ENCODE assay signal across 8 cellular contexts in genomic region chr14:94001501-94002396, GRCh38. TPM values are rescaled to one million over a fixed set of nuclear protein-coding genes. Genes with fewer than 3 reads are reported as not detected.
DNase-seq lines count a peak whose midpoint lies in the region; ATAC-seq and TF ChIP-seq lines count a peak whose summit lies in the region.

No MANE protein-coding gene starts in this region.

- no peaks in the 10 kb centered on the region for H4K20me1 ChIP-seq in hepatocyte (ENCODE audit: insufficient read depth, poor library complexity, severe bottlenecking)

- H3K4me2 ChIP-seq in hepatocyte: peak overlapping the region; percentile 7

- H3K4me1 ChIP-seq in ascending aorta (peaks cover 0 to 9% of the 10 kb centered on the region in 2 donors), hepatocyte (ENCODE audit: insufficient read depth) (peaks cover 7% of the 10 kb centered on the region)

- WGBS in hepatocyte (ENCODE audit: low lambda C conversion rate, missing lambda C conversion rate): 52% methylated on average over 25 of the region's 26 CpGs

- intact Hi-C loops in ascending aorta (cut with DNase I): loop anchor here (1.0 to 10.0 kb wide), 2 partner anchors 62 to 207 kb away; no protein-coding TSS in a partner anchor

- peak; percentile 67 for ATAC-seq in GM21786 (IDR thresholded peaks at IDR 0.05; ENCODE audit: unreplicated experiment)
- ATAC-seq in GM21360 (IDR thresholded peaks at IDR 0.05; ENCODE audit: unreplicated experiment): no peak

- H3K36me3 ChIP-seq in ascending aorta (no peaks in the 10 kb centered on the region), hepatocyte (replicated peaks; ENCODE audit: insufficient read depth, low read depth) (no peaks in the 10 kb centered on the region)

- DNase-seq in D341Med (ENCODE audit: low spot score): peak; percentile 84
- DNase-seq in NCI-H1092 treated with DMSO at 0.1 percent for 48 hours (lab: John Stamatoyannopoulos, UW): peak; percentile 45
- peak in 4 of 5 donors; percentile 34 to 71 (median 49) for DNase-seq in T-helper 1 cell
- no peak for DNase-seq in ascending aorta (ENCODE audit: low spot score in 2 of 2)
- DNase-seq in hepatocyte (ENCODE audit: low spot score): peak; percentile 84
- peak; percentile 16 for DNase-seq in skeletal muscle cell (ENCODE audit: low read depth)

- no peak overlapping the region for H3K4me3 ChIP-seq in ascending aorta
- H3K4me3 ChIP-seq in hepatocyte: no peak overlapping the region
- no peak overlapping the region for H3K4me3 ChIP-seq in skeletal muscle cell (ENCODE audit: low read depth, low read length)

- no peaks in the 10 kb centered on the region for H3K79me2 ChIP-seq in hepatocyte

- peak; percentile 93 to 96 (median 96) for TF ChIP-seq CTCF in ascending aorta (IDR thresholded peaks at IDR 0.05)
- TF ChIP-seq CTCF in hepatocyte (IDR thresholded peaks at IDR 0.05; ENCODE audit: poor library complexity): peak; percentile 98

- no peak overlapping the region for H2AFZ ChIP-seq in hepatocyte

- H3K27ac ChIP-seq in ascending aorta (no peak overlapping the region), hepatocyte (no peak overlapping the region)

- no peaks in the 10 kb centered on the region for H3K9me3 ChIP-seq in ascending aorta
- H3K9me3 ChIP-seq in hepatocyte (ENCODE audit: low read depth): no peaks in the 10 kb centered on the region

- H3K27me3 ChIP-seq in ascending aorta (no peaks in the 10 kb centered on the region), hepatocyte (no peaks in the 10 kb centered on the region)

- H3K9me2 ChIP-seq in hepatocyte (replicated peaks; ENCODE audit: insufficient read depth): no peaks in the 10 kb centered on the region

RNA-seq across cellular contexts. Expression of gene CCDC197, which starts 4.6 kb away (rescaled TPM):
- total RNA-seq in ascending aorta (not detected), hepatocyte (not detected in 2 replicates)
- polyA plus RNA-seq in hepatocyte: not detected in 2 replicates

RNA-seq across cellular contexts. Expression of gene OTUB2, which starts 24.4 kb away (rescaled TPM):
- total RNA-seq in ascending aorta (0.21 TPM), hepatocyte (2.1 and 2.7 TPM in 2 replicates)
- 1.5 and 2.8 TPM in 2 replicates for polyA plus RNA-seq in hepatocyte

RNA-seq across cellular contexts. Expression of gene ASB2, which starts 25.4 kb away (rescaled TPM):
- total RNA-seq in ascending aorta (58.6 TPM), hepatocyte (0.53 and 1.8 TPM in 2 replicates)
- 0.27 and 0.32 TPM in 2 replicates for polyA plus RNA-seq in hepatocyte

Comparison
In these comparisons a context has a peak if more than half of its experiments do, and no peak if none do; other contexts are left out.
1. DNase-seq: peak in D341Med (single experiment), NCI-H1092 treated with DMSO at 0.1 percent for 48 hours (single experiment), T-helper 1 cell (4 of 5), hepatocyte (single experiment) and skeletal muscle cell (single experiment); none in ascending aorta (0 of 2).
2. RNA of gene ASB2, which starts 25.4 kb away (total RNA-seq): 58.6 TPM in ascending aorta (single experiment); 0.53 to 1.8 TPM in hepatocyte; every median in the first group is over 10 times any median in the second.